In the genomic region with DNA sequence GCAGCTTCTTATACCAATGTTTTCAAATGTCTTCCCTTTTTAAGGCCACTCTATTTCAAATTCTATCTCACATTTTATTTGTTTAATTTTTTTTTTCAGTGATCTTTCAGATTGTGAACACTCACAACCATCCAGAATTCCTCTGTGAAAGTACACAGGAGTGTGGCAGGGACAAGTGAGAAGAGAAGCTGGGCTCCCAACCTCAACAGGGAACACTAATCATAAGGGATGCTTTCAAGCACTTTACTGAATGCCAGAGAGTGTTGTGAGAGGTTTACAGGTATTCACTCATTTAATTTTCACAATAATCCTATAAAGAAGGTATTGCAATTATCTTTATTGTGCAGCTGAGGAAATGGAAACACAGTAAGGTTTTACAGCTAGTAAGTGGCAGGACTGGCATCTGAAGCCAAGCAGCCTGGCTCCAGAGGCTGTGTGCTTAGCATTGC, we compare ENCODE assay signal across 12 cellular contexts.
DNase-seq lines count a peak whose midpoint lies in the region; ATAC-seq and TF ChIP-seq lines count a peak whose summit lies in the region.
"Had no signal": no experiment of that assay in that cellular context is flagged by ENCODE, and none has a peak within 500 bp of the region (broad histone marks: within the 10 kb centered on the region; RNA-seq: fewer than 3 reads in every experiment).

No MANE protein-coding gene starts in this region.

- TF ChIP-seq CTCF in dorsolateral prefrontal cortex (IDR thresholded peaks at IDR 0.05 in 54 of 56, conservative IDR thresholded peaks at IDR 0.05 in 2 of 56; ENCODE audit: low read depth in 1 of 56, partially characterized antibody in 56 of 56) (peak in 1 of 56 donors; percentile 12), osteocyte (IDR thresholded peaks at IDR 0.05) (no peak)

- CTCF ChIA-PET in activated naive CD4-positive, alpha-beta T cell treated with anti-CD3 and anti-CD28 coated beads for 36 hours (lab: Charles Lee) = interaction anchor here (0.7 to 1.1 kb wide), 2 partner anchors 38 to 53 kb away, joined by 3 to 5 read pairs; no protein-coding TSS in a partner anchor

- H3K9me3 Mint-ChIP-seq in osteocyte (ENCODE audit: unreplicated experiment) = no peaks in the 10 kb centered on the region
- H3K9me3 Mint-ChIP-seq in activated naive CD4-positive, alpha-beta T cell treated with anti-CD3 and anti-CD28 coated beads for 36 hours = no peaks in the 10 kb centered on the region
- H3K9me3 Mint-ChIP-seq: type B pancreatic cell had no signal

- peak overlapping the region in 3 of 59 donors; percentile 4 to 8 (median 6) for H3K4me3 ChIP-seq in dorsolateral prefrontal cortex

- no peak overlapping the region for H3K4me3 Mint-ChIP-seq in osteocyte (ENCODE audit: unreplicated experiment)
- H3K4me3 Mint-ChIP-seq in activated naive CD4-positive, alpha-beta T cell treated with anti-CD3 and anti-CD28 coated beads for 36 hours = no peak overlapping the region
- H3K4me3 Mint-ChIP-seq: type B pancreatic cell had no signal

- DNase-seq in DMS53 (lab: John Stamatoyannopoulos, UW) = peak; percentile 60
- DNase-seq in NCI-H2227 treated with DMSO at 0.1 percent for 48 hours (lab: John Stamatoyannopoulos, UW) = peak; percentile 40
- DNase-seq in dorsolateral prefrontal cortex = no peak
- DNase-seq in osteocyte (ENCODE audit: extremely low spot score, unreplicated experiment) = no peak
- no peak for DNase-seq in activated naive CD4-positive, alpha-beta T cell treated with anti-CD3 and anti-CD28 coated beads for 36 hours
- no peak for DNase-seq in NCI-H2081 treated with DMSO at 0.1 percent for 48 hours (lab: John Stamatoyannopoulos, UW)
- DNase-seq in C1 segment of cervical spinal cord (lab: John Stamatoyannopoulos, UW) = no peak
- DNase-seq: COR-L47 had no signal

- H3K4me1 Mint-ChIP-seq in osteocyte (ENCODE audit: unreplicated experiment) = peaks cover 57% of the 10 kb centered on the region
- no peaks in the 10 kb centered on the region for H3K4me1 Mint-ChIP-seq in activated naive CD4-positive, alpha-beta T cell treated with anti-CD3 and anti-CD28 coated beads for 36 hours (ENCODE audit: low read depth)

- intact Hi-C loops in dorsolateral prefrontal cortex (cut with DNase I) = loop anchor here in 1 of 2 donors (2.0 to 5.0 kb wide), 2 partner anchors 88 to 238 kb away; a partner anchor contains a TSS
- intact Hi-C loops in activated naive CD4-positive, alpha-beta T cell treated with anti-CD3 and anti-CD28 coated beads for 36 hours (cut with micrococcal nuclease) = no loop called here

- ATAC-seq in HG03139 (IDR thresholded peaks at IDR 0.05; ENCODE audit: unreplicated experiment) = no peak
- ATAC-seq: Panc1 had no signal

- no peaks in the 10 kb centered on the region for H3K27me3 ChIP-seq in dorsolateral prefrontal cortex

- no peaks in the 10 kb centered on the region for H3K27me3 Mint-ChIP-seq in osteocyte (ENCODE audit: unreplicated experiment)
- H3K27me3 Mint-ChIP-seq in activated naive CD4-positive, alpha-beta T cell treated with anti-CD3 and anti-CD28 coated beads for 36 hours (ENCODE audit: low read depth) = no peaks in the 10 kb centered on the region
- H3K27me3 Mint-ChIP-seq: type B pancreatic cell had no signal

- peak overlapping the region; percentile 83 for H3K27ac Mint-ChIP-seq in osteocyte (ENCODE audit: unreplicated experiment)
- no peak overlapping the region for H3K27ac Mint-ChIP-seq in activated naive CD4-positive, alpha-beta T cell treated with anti-CD3 and anti-CD28 coated beads for 36 hours
- H3K27ac Mint-ChIP-seq: type B pancreatic cell had no signal

- peak overlapping the region in 55 of 59 donors; percentile 5 to 92 (median 83) for H3K27ac ChIP-seq in dorsolateral prefrontal cortex
- H3K27ac ChIP-seq: HL-60 had no signal

- H3K36me3 Mint-ChIP-seq in osteocyte (ENCODE audit: unreplicated experiment) = peaks cover 4% of the 10 kb centered on the region
- H3K36me3 Mint-ChIP-seq in activated naive CD4-positive, alpha-beta T cell treated with anti-CD3 and anti-CD28 coated beads for 36 hours (ENCODE audit: low read depth) = no peaks in the 10 kb centered on the region
- H3K36me3 Mint-ChIP-seq: type B pancreatic cell had no signal

Comparison
In these comparisons a context has a peak if more than half of its experiments do, and no peak if none do; other contexts are left out.
1. DNase-seq: peak in DMS53 (single experiment) and NCI-H2227 treated with DMSO at 0.1 percent for 48 hours (single experiment); none in dorsolateral prefrontal cortex (0 of 10), osteocyte (single experiment), activated naive CD4-positive, alpha-beta T cell treated with anti-CD3 and anti-CD28 coated beads for 36 hours (single experiment), NCI-H2081 treated with DMSO at 0.1 percent for 48 hours (single experiment) and C1 segment of cervical spinal cord (0 of 14).